In the genomic region with DNA sequence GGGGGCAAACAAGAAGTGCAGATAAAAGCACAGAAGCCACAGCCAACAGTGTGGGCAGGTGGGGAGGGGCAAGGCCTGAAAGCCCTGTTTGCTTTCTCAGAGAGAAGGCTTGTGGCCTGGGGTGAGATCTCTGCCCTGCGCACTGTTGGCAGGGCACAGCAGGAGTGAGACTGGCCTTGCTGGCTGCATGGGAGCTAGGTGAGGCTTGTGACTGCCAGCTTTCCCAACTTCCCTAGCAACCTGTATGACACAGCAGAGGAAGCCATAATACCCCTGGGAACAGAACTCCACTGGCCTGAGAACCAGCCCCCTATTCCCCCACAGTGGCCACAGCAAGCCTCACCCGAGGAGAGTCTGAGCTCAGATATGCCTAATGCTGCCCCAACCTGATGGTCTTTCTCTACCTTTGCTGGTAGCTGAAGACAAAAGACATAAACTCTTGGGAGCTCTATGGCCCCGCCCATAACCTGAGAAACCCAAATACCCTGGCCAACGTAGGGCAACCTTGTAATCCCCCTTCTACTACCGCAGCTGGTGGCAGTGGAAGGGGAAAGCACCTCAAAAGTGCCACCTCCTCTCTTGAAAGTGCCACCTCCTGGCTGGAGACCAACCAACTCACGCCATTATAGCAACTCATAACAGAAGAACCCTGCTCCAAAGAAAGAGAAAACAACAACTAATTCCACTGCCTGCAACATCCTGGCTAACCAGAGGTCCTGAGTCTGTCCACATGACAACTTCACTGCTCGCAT, we compare ENCODE assay signal across 15 cellular contexts. TPM values are rescaled to one million over a fixed set of nuclear protein-coding genes. Genes with fewer than 3 reads are reported as not detected.
DNase-seq lines count a peak whose midpoint lies in the region; ATAC-seq, FAIRE-seq and TF ChIP-seq lines count a peak whose summit lies in the region.
"Had no signal": no experiment of that assay in that cellular context is flagged by ENCODE, and none has a peak within 500 bp of the region (broad histone marks: within the 10 kb centered on the region; RNA-seq: fewer than 3 reads in every experiment).

No MANE protein-coding gene starts in this region.

- H3K4me1 ChIP-seq in small intestine (ENCODE audit: control insufficient read depth in 2 of 2, insufficient read depth in 1 of 2, low read depth in 1 of 2, low read length in 1 of 2) (no peaks in the 10 kb centered on the region), osteoblast (ENCODE audit: insufficient read depth, low read length) (peaks cover 4% of the 10 kb centered on the region)
- H3K4me1 ChIP-seq: colonic mucosa, tibial artery had no signal

- H2AFZ ChIP-seq in osteoblast (ENCODE audit: low read length), result no peak overlapping the region

- H3K4me2 ChIP-seq in osteoblast (ENCODE audit: insufficient read depth, low read length), result no peak overlapping the region
- H3K4me2 ChIP-seq: SK-N-SH had no signal

- no peaks in the 10 kb centered on the region for H3K27me3 Mint-ChIP-seq in activated CD4-positive, alpha-beta memory T cell treated with anti-CD3 and anti-CD28 coated beads for 36 hours
- no peaks in the 10 kb centered on the region for H3K27me3 Mint-ChIP-seq in activated CD4-positive, alpha-beta memory T cell treated with anti-CD3 and anti-CD28 coated beads, Interleukin-2, amount 10 ng/mL, durations not matched to agents 7 days and 5 days
- H3K27me3 Mint-ChIP-seq in activated naive CD8-positive, alpha-beta T cell treated with anti-CD3 and anti-CD28 coated beads, Interleukin-2, amount 10 ng/mL, durations not matched to agents 7 days and 5 days, result no peaks in the 10 kb centered on the region

- intact Hi-C loops in activated CD4-positive, alpha-beta memory T cell treated with anti-CD3 and anti-CD28 coated beads for 36 hours (cut with micrococcal nuclease), result loop anchor here (2.0 to 10.0 kb wide), 2 partner anchors 48 to 178 kb away; no protein-coding TSS in a partner anchor

- H3K36me3 Mint-ChIP-seq in activated CD4-positive, alpha-beta memory T cell treated with anti-CD3 and anti-CD28 coated beads for 36 hours, result no peaks in the 10 kb centered on the region
- no peaks in the 10 kb centered on the region for H3K36me3 Mint-ChIP-seq in activated CD4-positive, alpha-beta memory T cell treated with anti-CD3 and anti-CD28 coated beads, Interleukin-2, amount 10 ng/mL, durations not matched to agents 7 days and 5 days (ENCODE audit: low read depth)
- H3K36me3 Mint-ChIP-seq in activated naive CD8-positive, alpha-beta T cell treated with anti-CD3 and anti-CD28 coated beads, Interleukin-2, amount 10 ng/mL, durations not matched to agents 7 days and 5 days, result no peaks in the 10 kb centered on the region

- CTCF ChIA-PET in activated CD4-positive, alpha-beta memory T cell treated with anti-CD3 and anti-CD28 coated beads for 36 hours (lab: Charles Lee), result no interaction called here
- CTCF ChIA-PET in activated CD4-positive, alpha-beta memory T cell treated with anti-CD3 and anti-CD28 coated beads, Interleukin-2, amount 10 ng/mL, durations not matched to agents 7 days and 5 days (lab: Charles Lee), result no interaction called here

- POLR2A ChIA-PET in activated CD4-positive, alpha-beta memory T cell treated with anti-CD3 and anti-CD28 coated beads for 36 hours (lab: Charles Lee), result no interaction called here
- POLR2A ChIA-PET in activated CD4-positive, alpha-beta memory T cell treated with anti-CD3 and anti-CD28 coated beads, Interleukin-2, amount 10 ng/mL, durations not matched to agents 7 days and 5 days (lab: Charles Lee), result interaction anchor here (1.5 kb wide), 1 partner anchor 11 kb away, joined by 4 read pairs; no protein-coding TSS in a partner anchor
- POLR2A ChIA-PET in activated naive CD8-positive, alpha-beta T cell treated with anti-CD3 and anti-CD28 coated beads, Interleukin-2, amount 10 ng/mL, durations not matched to agents 7 days and 5 days (lab: Charles Lee), result interaction anchor here (1.1 kb wide), 1 partner anchor 83 kb away, joined by 5 read pairs; no protein-coding TSS in a partner anchor

- peak; percentile 55 for DNase-seq in activated CD4-positive, alpha-beta memory T cell treated with anti-CD3 and anti-CD28 coated beads for 36 hours
- DNase-seq in activated CD4-positive, alpha-beta memory T cell treated with anti-CD3 and anti-CD28 coated beads, Interleukin-2, amount 10 ng/mL, durations not matched to agents 7 days and 5 days, result no peak
- DNase-seq in activated naive CD8-positive, alpha-beta T cell treated with anti-CD3 and anti-CD28 coated beads, Interleukin-2, amount 10 ng/mL, durations not matched to agents 7 days and 5 days, result no peak
- DNase-seq in small intestine (peak; percentile 9), foreskin fibroblast (no peak), osteoblast (ENCODE audit: insufficient read length, low spot score, missing footprints) (no peak)
- DNase-seq: colonic mucosa, NCI-H1694 treated with DMSO at 0.1 percent for 48 hours, NCI-H774, SK-N-SH, tibial artery had no signal

- 72 to 81% (median 79%) methylated on average over 7 of the region's 7 CpGs for WGBS in small intestine, 3 donors

- no peak for FAIRE-seq in small intestine (lab: Jason Lieb, UNC)
- FAIRE-seq: D721Med had no signal

- ATAC-seq in HG03354 (IDR thresholded peaks at IDR 0.05; ENCODE audit: poor library complexity, severe bottlenecking, unreplicated experiment), result peak; percentile 33
- ATAC-seq in activated naive CD8-positive, alpha-beta T cell treated with anti-CD3 and anti-CD28 coated beads, Interleukin-2, amount 10 ng/mL, durations not matched to agents 7 days and 5 days (ENCODE audit: low read depth), result peak; percentile 38
- ATAC-seq in HG03342 (IDR thresholded peaks at IDR 0.05; ENCODE audit: unreplicated experiment), result no peak

- no peaks in the 10 kb centered on the region for H3K9me3 ChIP-seq in small intestine (ENCODE audit: control insufficient read depth, low read depth)
- no peaks in the 10 kb centered on the region for H3K9me3 ChIP-seq in osteoblast (ENCODE audit: low read depth, low read length)
- H3K9me3 ChIP-seq: colonic mucosa, SK-N-SH, tibial artery had no signal

- no peaks in the 10 kb centered on the region for H3K27me3 ChIP-seq in small intestine (ENCODE audit: control insufficient read depth in 2 of 2, insufficient read depth in 2 of 2, low read length in 2 of 2)
- no peaks in the 10 kb centered on the region for H3K27me3 ChIP-seq in osteoblast (ENCODE audit: insufficient read depth, low read length)
- H3K27me3 ChIP-seq: colonic mucosa, tibial artery had no signal

- H3K4me3 ChIP-seq in small intestine (ENCODE audit: low read depth in 1 of 2, low read length in 2 of 2) (no peak overlapping the region), foreskin fibroblast (ENCODE audit: low read depth in 1 of 2, low read length in 2 of 2) (no peak overlapping the region), osteoblast (ENCODE audit: insufficient read depth, low read length) (no peak overlapping the region)
- H3K4me3 ChIP-seq: colonic mucosa, tibial artery had no signal

- H3K4me3 Mint-ChIP-seq in activated CD4-positive, alpha-beta memory T cell treated with anti-CD3 and anti-CD28 coated beads for 36 hours, result no peak overlapping the region
- no peak overlapping the region for H3K4me3 Mint-ChIP-seq in activated CD4-positive, alpha-beta memory T cell treated with anti-CD3 and anti-CD28 coated beads, Interleukin-2, amount 10 ng/mL, durations not matched to agents 7 days and 5 days
- no peak overlapping the region for H3K4me3 Mint-ChIP-seq in activated naive CD8-positive, alpha-beta T cell treated with anti-CD3 and anti-CD28 coated beads, Interleukin-2, amount 10 ng/mL, durations not matched to agents 7 days and 5 days

- H3K4me1 Mint-ChIP-seq in activated CD4-positive, alpha-beta memory T cell treated with anti-CD3 and anti-CD28 coated beads for 36 hours (ENCODE audit: low read depth), result peaks cover 18% of the 10 kb centered on the region
- peaks cover 15% of the 10 kb centered on the region for H3K4me1 Mint-ChIP-seq in activated CD4-positive, alpha-beta memory T cell treated with anti-CD3 and anti-CD28 coated beads, Interleukin-2, amount 10 ng/mL, durations not matched to agents 7 days and 5 days
- peaks cover 26% of the 10 kb centered on the region for H3K4me1 Mint-ChIP-seq in activated naive CD8-positive, alpha-beta T cell treated with anti-CD3 and anti-CD28 coated beads, Interleukin-2, amount 10 ng/mL, durations not matched to agents 7 days and 5 days

- no peak for TF ChIP-seq CTCF in foreskin fibroblast (IDR thresholded peaks at IDR 0.05; ENCODE audit: low read depth, low read length)
- no peak for TF ChIP-seq CTCF in osteoblast (IDR thresholded peaks at IDR 0.05; ENCODE audit: extremely low read depth, low read depth, low read length)

- H3K27ac ChIP-seq in small intestine (ENCODE audit: low read depth in 1 of 2, low read length in 1 of 2) (no peak overlapping the region), osteoblast (ENCODE audit: low read depth, low read length) (no peak overlapping the region)
- H3K27ac ChIP-seq: colonic mucosa, tibial artery had no signal

- H3K79me2 ChIP-seq in osteoblast (ENCODE audit: insufficient read depth, low read length), result no peaks in the 10 kb centered on the region

- H3K9me3 Mint-ChIP-seq in activated CD4-positive, alpha-beta memory T cell treated with anti-CD3 and anti-CD28 coated beads for 36 hours, result no peaks in the 10 kb centered on the region
- no peaks in the 10 kb centered on the region for H3K9me3 Mint-ChIP-seq in activated CD4-positive, alpha-beta memory T cell treated with anti-CD3 and anti-CD28 coated beads, Interleukin-2, amount 10 ng/mL, durations not matched to agents 7 days and 5 days
- no peaks in the 10 kb centered on the region for H3K9me3 Mint-ChIP-seq in activated naive CD8-positive, alpha-beta T cell treated with anti-CD3 and anti-CD28 coated beads, Interleukin-2, amount 10 ng/mL, durations not matched to agents 7 days and 5 days

- H3K27ac Mint-ChIP-seq in activated CD4-positive, alpha-beta memory T cell treated with anti-CD3 and anti-CD28 coated beads for 36 hours, result no peak overlapping the region
- H3K27ac Mint-ChIP-seq in activated CD4-positive, alpha-beta memory T cell treated with anti-CD3 and anti-CD28 coated beads, Interleukin-2, amount 10 ng/mL, durations not matched to agents 7 days and 5 days, result no peak overlapping the region
- peak overlapping the region; percentile 8 for H3K27ac Mint-ChIP-seq in activated naive CD8-positive, alpha-beta T cell treated with anti-CD3 and anti-CD28 coated beads, Interleukin-2, amount 10 ng/mL, durations not matched to agents 7 days and 5 days

- H3K36me3 ChIP-seq in small intestine (ENCODE audit: control insufficient read depth in 2 of 2, insufficient read depth in 2 of 2, low read length in 2 of 2) (peaks cover 5 to 16% of the 10 kb centered on the region in 2 donors), osteoblast (ENCODE audit: insufficient read depth, low read length) (peaks cover 8% of the 10 kb centered on the region)
- H3K36me3 ChIP-seq: colonic mucosa had no signal

- no peaks in the 10 kb centered on the region for H4K20me1 ChIP-seq in osteoblast (ENCODE audit: insufficient read depth, low read length)

RNA-seq across cellular contexts. Expression of a gene that starts 44.4 kb away (rescaled TPM):
- under 1 TPM; 0.02 to 0.05 TPM for total RNA-seq in activated CD4-positive, alpha-beta memory T cell treated with anti-CD3 and anti-CD28 coated beads for 36 hours
- total RNA-seq in activated CD4-positive, alpha-beta memory T cell treated with anti-CD3 and anti-CD28 coated beads, Interleukin-2, amount 10 ng/mL, durations not matched to agents 7 days and 5 days, result under 1 TPM; 0.08 to 0.13 TPM
- total RNA-seq in activated naive CD8-positive, alpha-beta T cell treated with anti-CD3 and anti-CD28 coated beads, Interleukin-2, amount 10 ng/mL, durations not matched to agents 7 days and 5 days, result under 1 TPM; 0.14 to 0.39 TPM
- polyA plus RNA-seq in small intestine, result 100 to 1,000 TPM in 1 of 3 donors, 10 to 100 TPM in 2; 37.0 to 332 (median 100.0) TPM
- under 0.01 TPM in 2 replicates for total RNA-seq in osteoblast
- total RNA-seq: A172 had no signal
- polyA plus RNA-seq: SK-N-SH had no signal

RNA-seq across cellular contexts. Expression of a gene that starts 50.9 kb away (rescaled TPM):
- 100 to 1,000 TPM; 107 TPM for total RNA-seq in activated CD4-positive, alpha-beta memory T cell treated with anti-CD3 and anti-CD28 coated beads for 36 hours
- 100 to 1,000 TPM; 118 to 126 TPM for total RNA-seq in activated CD4-positive, alpha-beta memory T cell treated with anti-CD3 and anti-CD28 coated beads, Interleukin-2, amount 10 ng/mL, durations not matched to agents 7 days and 5 days
- 100 to 1,000 TPM; 103 to 117 TPM for total RNA-seq in activated naive CD8-positive, alpha-beta T cell treated with anti-CD3 and anti-CD28 coated beads, Interleukin-2, amount 10 ng/mL, durations not matched to agents 7 days and 5 days
- polyA plus RNA-seq in small intestine, result 10 to 100 TPM; 40.0 to 55.0 (median 54.3) TPM
- total RNA-seq in osteoblast, result 75.6 and 89.0 TPM in 2 replicates

Comparison
In these comparisons a context has a peak if more than half of its experiments do, and no peak if none do; other contexts are left out.
1. DNase-seq: peak in activated CD4-positive, alpha-beta memory T cell treated with anti-CD3 and anti-CD28 coated beads for 36 hours (single experiment) and small intestine (single experiment); none in activated CD4-positive, alpha-beta memory T cell treated with anti-CD3 and anti-CD28 coated beads, Interleukin-2, amount 10 ng/mL, durations not matched to agents 7 days and 5 days (single experiment), activated naive CD8-positive, alpha-beta T cell treated with anti-CD3 and anti-CD28 coated beads, Interleukin-2, amount 10 ng/mL, durations not matched to agents 7 days and 5 days (single experiment), foreskin fibroblast (0 of 2) and osteoblast (single experiment).